Comparison of ENCODE assay signal across 8 cellular contexts in the genomic region with DNA sequence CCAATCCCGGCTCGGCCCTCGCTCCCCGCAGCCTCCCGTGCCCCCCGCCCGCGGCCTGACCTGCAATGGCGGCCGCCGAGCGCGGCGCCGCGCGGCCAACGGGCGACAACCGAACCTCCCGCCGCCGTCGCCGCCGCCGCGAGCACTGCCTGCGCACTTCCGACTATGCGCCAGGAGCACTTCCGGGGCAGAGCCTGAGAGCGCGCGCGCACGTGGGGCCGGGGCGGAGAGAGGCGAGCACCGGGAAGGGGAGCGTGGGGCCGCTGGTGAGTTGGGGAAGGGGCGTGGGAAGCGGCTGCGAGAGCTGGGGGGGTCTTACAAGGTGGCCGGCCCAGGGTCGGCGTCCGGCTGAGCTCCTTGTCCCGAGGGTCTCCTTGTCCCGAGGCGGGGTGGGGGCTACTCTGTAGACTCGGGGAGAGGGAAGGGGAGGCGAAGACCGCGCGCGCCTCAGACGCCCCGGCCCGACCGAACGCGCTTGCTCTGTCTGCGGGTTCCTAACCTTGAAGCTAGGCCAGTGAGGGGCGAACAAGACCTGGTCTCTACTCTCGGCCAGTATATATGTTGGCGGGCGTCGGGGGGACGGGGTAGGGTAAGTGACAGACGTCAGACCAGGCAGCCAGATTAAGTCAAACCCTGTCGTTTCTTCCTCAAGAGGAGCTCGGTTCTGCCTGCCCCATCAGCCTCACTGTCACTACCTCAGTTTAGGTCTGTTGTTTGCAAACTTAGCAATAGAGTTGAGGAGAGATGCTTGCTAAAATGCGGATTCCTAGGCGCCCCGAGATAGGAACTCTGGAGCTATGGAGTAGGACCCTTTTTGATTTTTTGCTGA. TPM values are rescaled to one million over a fixed set of nuclear protein-coding genes. Genes with fewer than 3 reads are reported as not detected.
DNase-seq lines count a peak whose midpoint lies in the region; ATAC-seq and TF ChIP-seq lines count a peak whose summit lies in the region.

A gene with protein sequence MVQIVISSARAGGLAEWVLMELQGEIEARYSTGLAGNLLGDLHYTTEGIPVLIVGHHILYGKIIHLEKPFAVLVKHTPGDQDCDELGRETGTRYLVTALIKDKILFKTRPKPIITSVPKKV (minus strand): TSS at position 165 of the 829 bp plus-strand sequence. CDS start 11,130 bp downstream, outside the sequence.
UTP4 (plus strand) TSS at position 226 of the 829 bp plus-strand sequence. CDS start 811 bp downstream, outside the sequence.

- peaks cover 91% of the 10 kb centered on the region for H3K36me3 Mint-ChIP-seq in activated T-helper 17 cell treated with anti-CD3 and anti-CD28 coated beads, Interleukin-2, amount 50 U/mL, for 72 hours (ENCODE audit: low read depth)
- peaks cover 21% of the 10 kb centered on the region for H3K36me3 Mint-ChIP-seq in nephron (ENCODE audit: low read depth)

- peak within 1 kb of the TSS; percentile 86 for H3K27ac ChIP-seq in RWPE2 (ENCODE audit: poor library complexity, severe bottlenecking)

- H3K9me3 ChIP-seq in RWPE2 (ENCODE audit: severe bottlenecking) = no peaks in the 10 kb centered on the region

- H3K27me3 Mint-ChIP-seq in activated T-helper 17 cell treated with anti-CD3 and anti-CD28 coated beads, Interleukin-2, amount 50 U/mL, for 72 hours = no peaks in the 10 kb centered on the region
- H3K27me3 Mint-ChIP-seq in nephron (ENCODE audit: low read depth) = no peaks in the 10 kb centered on the region

- H3K27ac Mint-ChIP-seq in activated T-helper 17 cell treated with anti-CD3 and anti-CD28 coated beads, Interleukin-2, amount 50 U/mL, for 72 hours = peak within 1 kb of the TSS; percentile 97
- peak within 1 kb of the TSS; percentile 93 to 98 (median 96) for H3K27ac Mint-ChIP-seq in nephron

- TF ChIP-seq CTCF in RWPE2 (IDR thresholded peaks at IDR 0.05; ENCODE audit: poor library complexity, severe bottlenecking) (no peak), fibroblast of pulmonary artery (IDR thresholded peaks at IDR 0.05; ENCODE audit: low read length, missing control alignments) (no peak), nephron (IDR thresholded peaks at IDR 0.05; ENCODE audit: unreplicated experiment in 3 of 3) (no peak)

- H3K36me3 ChIP-seq in RWPE2 (ENCODE audit: low read depth) = peaks cover 56% of the 10 kb centered on the region

- H3K4me3 ChIP-seq in RWPE2 (ENCODE audit: severe bottlenecking) (peak within 1 kb of the TSS; percentile 85), fibroblast of pulmonary artery (replicated peaks; ENCODE audit: low read depth, low read length) (peak within 1 kb of the TSS; percentile 99)

- peak within 1 kb of the TSS; percentile 95 for H3K4me3 Mint-ChIP-seq in activated T-helper 17 cell treated with anti-CD3 and anti-CD28 coated beads, Interleukin-2, amount 50 U/mL, for 72 hours
- peak within 1 kb of the TSS; percentile 94 to 95 (median 95) for H3K4me3 Mint-ChIP-seq in nephron

- H3K4me1 ChIP-seq in RWPE2 (ENCODE audit: insufficient read depth, poor library complexity, severe bottlenecking) = peaks cover 19% of the 10 kb centered on the region

- H3K27me3 ChIP-seq in RWPE2 (ENCODE audit: insufficient read depth, poor library complexity, severe bottlenecking) = no peaks in the 10 kb centered on the region

- no peaks in the 10 kb centered on the region for H3K9me3 Mint-ChIP-seq in activated T-helper 17 cell treated with anti-CD3 and anti-CD28 coated beads, Interleukin-2, amount 50 U/mL, for 72 hours
- no peaks in the 10 kb centered on the region for H3K9me3 Mint-ChIP-seq in nephron

- H3K4me1 Mint-ChIP-seq in activated T-helper 17 cell treated with anti-CD3 and anti-CD28 coated beads, Interleukin-2, amount 50 U/mL, for 72 hours = peaks cover 43% of the 10 kb centered on the region
- H3K4me1 Mint-ChIP-seq in nephron = peaks cover 44% of the 10 kb centered on the region

- DNase-seq in DMS114 treated with DMSO at 0.1 percent for 48 hours (lab: John Stamatoyannopoulos, UW; ENCODE audit: unreplicated experiment) (peak; percentile 75), HuH-7.5 (ENCODE audit: low spot score) (peak; percentile 83), RWPE2 (ENCODE audit: low spot score) (peak; percentile 89), fibroblast of pulmonary artery (ENCODE audit: low read depth) (peak; percentile 80)
- DNase-seq in stimulated activated naive CD8-positive, alpha-beta T cell treated with anti-CD3 and anti-CD28 coated beads, Interleukin-15, Interleukin-2, amounts not matched to agents 100 U/mL and 50 U/mL, for 24 hours = peak; percentile 92

- ATAC-seq in GM21515 (IDR thresholded peaks at IDR 0.05; ENCODE audit: unreplicated experiment) = peak; percentile 76
- ATAC-seq in RWPE2 (ENCODE audit: low read depth) = peak; percentile 91
- ATAC-seq in activated T-helper 17 cell treated with anti-CD3 and anti-CD28 coated beads, Interleukin-2, amount 50 U/mL, for 72 hours (replicated peaks) = peak; percentile 98
- ATAC-seq in stimulated activated naive CD8-positive, alpha-beta T cell treated with anti-CD3 and anti-CD28 coated beads, Interleukin-15, Interleukin-2, amounts not matched to agents 100 U/mL and 50 U/mL, for 24 hours = peak; percentile 95

RNA-seq across cellular contexts. Expression of the first gene that starts in this region (rescaled TPM):
- 100 to 1,000 TPM; 103 to 129 TPM for total RNA-seq in activated T-helper 17 cell treated with anti-CD3 and anti-CD28 coated beads, Interleukin-2, amount 50 U/mL, for 72 hours

RNA-seq across cellular contexts. Expression of gene UTP4, which starts in this region (rescaled TPM):
- total RNA-seq in activated T-helper 17 cell treated with anti-CD3 and anti-CD28 coated beads, Interleukin-2, amount 50 U/mL, for 72 hours = 100 to 1,000 TPM in 1 of 2 donors, 10 to 100 TPM in 1; 69.1 to 112 TPM

Comparison
In these comparisons a context has a peak if more than half of its experiments do, and no peak if none do; other contexts are left out.
1. Peak in every context shown above with its lines: DNase-seq, ATAC-seq, H3K4me3 ChIP-seq and H3K27ac ChIP-seq.